In the genomic region with DNA sequence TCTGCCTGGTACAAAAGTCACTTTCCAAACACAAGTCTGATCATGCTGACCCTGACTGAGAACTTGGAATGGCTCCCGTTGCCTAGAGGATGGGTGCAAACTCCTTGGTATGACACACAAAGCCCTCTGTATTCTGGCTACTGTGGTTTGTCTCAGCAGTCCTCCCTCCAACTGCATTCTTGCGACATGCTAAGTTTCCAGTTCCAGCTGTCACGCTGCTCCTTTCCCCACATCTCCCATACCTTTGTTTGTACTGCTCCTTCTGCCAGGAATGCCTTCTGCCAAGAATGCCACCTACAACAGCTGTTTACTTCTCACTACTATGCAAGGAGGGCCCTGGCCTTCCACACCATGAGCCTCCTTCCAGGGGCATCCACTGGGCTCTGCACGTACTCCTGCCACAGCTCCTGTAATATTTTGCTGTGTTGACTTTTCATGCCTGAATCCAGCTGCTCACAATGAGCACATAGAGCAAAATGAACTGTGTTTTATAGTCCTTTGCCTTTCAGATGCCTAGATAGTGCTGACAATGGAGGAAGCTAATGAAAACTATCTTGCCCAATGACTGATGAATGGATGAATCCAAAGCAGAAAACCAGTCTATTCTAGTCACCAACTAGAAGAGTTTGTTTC, we compare ENCODE assay signal across 14 cellular contexts.
A peak's percentile ranks its signal among the peaks of the same experiment; 100 is the strongest.
DNase-seq lines count a peak whose midpoint lies in the region; ATAC-seq, FAIRE-seq and TF ChIP-seq lines count a peak whose summit lies in the region.
"Had no signal": no experiment of that assay in that cellular context is flagged by ENCODE, and none has a peak within 500 bp of the region (broad histone marks: within the 10 kb centered on the region; RNA-seq: fewer than 3 reads in every experiment).

No MANE protein-coding gene starts in this region.

- no peaks in the 10 kb centered on the region for H3K36me3 ChIP-seq in left lung

- no peak overlapping the region for H3K4me3 ChIP-seq in astrocyte of the spinal cord (ENCODE audit: low read depth, low read length)
- no peak overlapping the region for H3K4me3 ChIP-seq in left lung
- H3K4me3 ChIP-seq: A549, coronary artery, GM12878 had no signal

- no peaks in the 10 kb centered on the region for H3K9me3 ChIP-seq in left lung
- H3K9me3 ChIP-seq: A549 had no signal

- ATAC-seq in Right ventricle myocardium inferior (peak; percentile 44), Right ventricle myocardium superior (ENCODE audit: poor library complexity) (no peak), left lung (peak; percentile 44), HG03565 (IDR thresholded peaks at IDR 0.05; ENCODE audit: unreplicated experiment) (no peak)
- ATAC-seq: GM12878, left lobe of liver, Panc1 had no signal

- in situ Hi-C loops in astrocyte of the spinal cord (cut with HindIII; ENCODE audit: low sequenced_read_pairs): no loop called here

- H3K27ac ChIP-seq in left lung: no peak overlapping the region
- H3K27ac ChIP-seq: A549, coronary artery had no signal

- H3K27me3 ChIP-seq in left lung: no peaks in the 10 kb centered on the region

- FAIRE-seq in urothelium cell line (lab: Jason Lieb, UNC): no peak
- FAIRE-seq: A549, GM12878 had no signal

- no peaks in the 10 kb centered on the region for H3K4me1 ChIP-seq in left lung
- H3K4me1 ChIP-seq: A549 had no signal

- intact Hi-C loops in Right ventricle myocardium inferior (cut with DNase I) (no loop called here), Right ventricle myocardium superior (cut with DNase I) (no loop called here), left lung (cut with DNase I) (no loop called here)

- TF ChIP-seq CTCF in astrocyte of the spinal cord (IDR thresholded peaks at IDR 0.05; ENCODE audit: low read depth, low read length): no peak
- TF ChIP-seq CTCF in left lung (IDR thresholded peaks at IDR 0.05): no peak

- DNase-seq in Right ventricle myocardium inferior (ENCODE audit: missing footprints): no peak
- DNase-seq in Right ventricle myocardium superior: no peak
- peak; percentile 78 for DNase-seq in astrocyte of the spinal cord (ENCODE audit: low read depth, low spot score)
- DNase-seq in left lung: peak in 1 of 2 donors; percentile 20
- DNase-seq in urothelium cell line (ENCODE audit: low spot score): peak; percentile 44
- DNase-seq in stimulated activated CD4-positive, alpha-beta T cell treated with anti-CD3 and anti-CD28 coated beads, Interleukin-2, amount 100 ng/mL, for 48 hours: no peak
- no peak for DNase-seq in NCI-H146 (lab: John Stamatoyannopoulos, UW)
- DNase-seq: stimulated activated CD4-positive, alpha-beta T cell treated with anti-CD3 and anti-CD28 coated beads, Interleukin-4, amount 100 ng/mL, for 4 hours had no signal

Comparison
In these comparisons a context has a peak if more than half of its experiments do, and no peak if none do; other contexts are left out.
1. ATAC-seq: peak in Right ventricle myocardium inferior (single experiment) and left lung (single experiment); none in Right ventricle myocardium superior (single experiment) and HG03565 (single experiment).
2. DNase-seq: peak in astrocyte of the spinal cord (single experiment) and urothelium cell line (single experiment); none in Right ventricle myocardium inferior (single experiment), Right ventricle myocardium superior (single experiment), stimulated activated CD4-positive, alpha-beta T cell treated with anti-CD3 and anti-CD28 coated beads, Interleukin-2, amount 100 ng/mL, for 48 hours (0 of 2) and NCI-H146 (single experiment).